In genomic region chr1:66356605-66357004, GRCh38 we compare ENCODE assay signal across 20 cellular contexts.
DNase-seq lines count a peak whose midpoint lies in the region; ATAC-seq and TF ChIP-seq lines count a peak whose summit lies in the region.
"Had no signal": no experiment of that assay in that cellular context is flagged by ENCODE, and none has a peak within 500 bp of the region (broad histone marks: within the 10 kb centered on the region; RNA-seq: fewer than 3 reads in every experiment).

No MANE protein-coding gene starts in this region.

- no peaks in the 10 kb centered on the region for H3K9me3 ChIP-seq in CD4-positive, CD25-positive, alpha-beta regulatory T cell (ENCODE audit: control insufficient read depth in 2 of 2, low read length in 2 of 2)
- H3K9me3 ChIP-seq in HUES64 (ENCODE audit: insufficient read depth, low read depth, low read length), result no peaks in the 10 kb centered on the region
- H3K9me3 ChIP-seq: pancreas, uterus had no signal

- H3K4me3 Mint-ChIP-seq in CD4-positive, CD25-positive, alpha-beta regulatory T cell, result peak overlapping the region; percentile 40 to 70 (median 61)
- no peak overlapping the region for H3K4me3 Mint-ChIP-seq in naive B cell
- peak overlapping the region in 1 of 2 donors; percentile 26 for H3K4me3 Mint-ChIP-seq in stimulated activated naive CD8-positive, alpha-beta T cell treated with anti-CD3 and anti-CD28 coated beads, Interleukin-15, amount 100 ng/mL, for 72 hours

- H3K4me1 Mint-ChIP-seq in CD4-positive, CD25-positive, alpha-beta regulatory T cell, result peaks cover 59 to 91% (median 86%) of the 10 kb centered on the region in 4 donors
- H3K4me1 Mint-ChIP-seq in naive B cell, result peaks cover 62 to 85% (median 80%) of the 10 kb centered on the region in 3 donors
- peaks cover 91% of the 10 kb centered on the region for H3K4me1 Mint-ChIP-seq in stimulated activated naive CD8-positive, alpha-beta T cell treated with anti-CD3 and anti-CD28 coated beads, Interleukin-15, amount 100 ng/mL, for 72 hours

- no peaks in the 10 kb centered on the region for H3K27me3 Mint-ChIP-seq in CD4-positive, CD25-positive, alpha-beta regulatory T cell
- no peaks in the 10 kb centered on the region for H3K27me3 Mint-ChIP-seq in naive B cell
- H3K27me3 Mint-ChIP-seq in stimulated activated naive CD8-positive, alpha-beta T cell treated with anti-CD3 and anti-CD28 coated beads, Interleukin-15, amount 100 ng/mL, for 72 hours, result no peaks in the 10 kb centered on the region

- H3K27me3 ChIP-seq in CD4-positive, CD25-positive, alpha-beta regulatory T cell (ENCODE audit: control insufficient read depth, insufficient read depth, low read length), result no peaks in the 10 kb centered on the region
- no peaks in the 10 kb centered on the region for H3K27me3 ChIP-seq in HUES64 (ENCODE audit: insufficient read depth, low read length)
- H3K27me3 ChIP-seq: uterus had no signal

- TF ChIP-seq CTCF in GM10248 (IDR thresholded peaks at IDR 0.05; ENCODE audit: control extremely low read depth, extremely low read depth, low read depth, missing control alignments), result no peak

- H3K27ac Mint-ChIP-seq in CD4-positive, CD25-positive, alpha-beta regulatory T cell, result peak overlapping the region in 1 of 3 donors; percentile 21
- H3K27ac Mint-ChIP-seq in naive B cell, result peak overlapping the region in 4 of 6 donors; percentile 15 to 88 (median 64)
- H3K27ac Mint-ChIP-seq in stimulated activated naive CD8-positive, alpha-beta T cell treated with anti-CD3 and anti-CD28 coated beads, Interleukin-15, amount 100 ng/mL, for 72 hours, result no peak overlapping the region

- 31% methylated on average over 2 of the region's 2 CpGs for WGBS in HUES64

- CTCF ChIA-PET in GM10248 (lab: Yijun Ruan, JAX), result interaction anchor here (1.1 to 4.1 kb wide), 9 partner anchors 10 to 90 kb away, joined by 3 to 13 read pairs (median 4); no protein-coding TSS in a partner anchor

- no peak for DNase-seq in CD4-positive, CD25-positive, alpha-beta regulatory T cell
- DNase-seq in naive B cell, result no peak
- no peak for DNase-seq in stimulated activated naive CD8-positive, alpha-beta T cell treated with anti-CD3 and anti-CD28 coated beads, Interleukin-15, amount 100 ng/mL, for 72 hours
- no peak for DNase-seq in GM10248 (ENCODE audit: extremely low spot score)
- no peak for DNase-seq in stimulated activated naive CD4-positive, alpha-beta T cell (lab: John Stamatoyannopoulos, UW)
- no peak for DNase-seq in NCI-H187 treated with DMSO at 0.1 percent for 48 hours (lab: John Stamatoyannopoulos, UW)
- DNase-seq: activated CD4-positive, CD25-positive, alpha-beta regulatory T cell treated with anti-CD3 and anti-CD28 coated beads, Interleukin-2, amount 50 U/mL, for 72 hours; activated gamma-delta T cell; aorta; foreskin fibroblast; HCEC 1CT; NCI-H748 treated with DMSO at 0.1 percent for 48 hours; pancreas; stimulated activated CD4-positive, alpha-beta T cell treated with anti-CD3 and anti-CD28 coated beads, Interleukin-1b, Interleukin-23, amount 100 ng/mL, for 48 hours; T1000; uterus had no signal

- peaks cover 90% of the 10 kb centered on the region for H3K4me1 ChIP-seq in CD4-positive, CD25-positive, alpha-beta regulatory T cell (ENCODE audit: control insufficient read depth, insufficient read depth, low read length, poor library complexity, severe bottlenecking)
- H3K4me1 ChIP-seq in HUES64 (ENCODE audit: insufficient read depth, low read length), result peaks cover 60% of the 10 kb centered on the region
- H3K4me1 ChIP-seq: pancreas, uterus had no signal

- ATAC-seq in CD4-positive, CD25-positive, alpha-beta regulatory T cell (ENCODE audit: low read depth in 2 of 2), result no peak
- no peak for ATAC-seq in naive B cell (ENCODE audit: low read depth in 2 of 2)
- ATAC-seq in stimulated activated naive CD8-positive, alpha-beta T cell treated with anti-CD3 and anti-CD28 coated beads, Interleukin-15, amount 100 ng/mL, for 72 hours, result no peak
- ATAC-seq: K562, pancreas, sciatic nerve had no signal

- peaks cover 55% of the 10 kb centered on the region for H3K36me3 Mint-ChIP-seq in CD4-positive, CD25-positive, alpha-beta regulatory T cell
- peaks cover 21 to 48% of the 10 kb centered on the region in 2 donors for H3K36me3 Mint-ChIP-seq in naive B cell

- no peak overlapping the region for H3K9ac ChIP-seq in HUES64 (ENCODE audit: low read depth, low read length)

- H3K4me3 ChIP-seq in CD4-positive, CD25-positive, alpha-beta regulatory T cell (ENCODE audit: low read depth, low read length), result peak overlapping the region; percentile 71
- H3K4me3 ChIP-seq in HUES64 (ENCODE audit: low read length), result no peak overlapping the region
- H3K4me3 ChIP-seq: K562, pancreas, uterus had no signal

- H3K27ac ChIP-seq in CD4-positive, CD25-positive, alpha-beta regulatory T cell (ENCODE audit: insufficient read depth, low read length, poor library complexity, severe bottlenecking), result peak overlapping the region; percentile 60
- H3K27ac ChIP-seq in HUES64 (ENCODE audit: low read depth, low read length) (peak overlapping the region; percentile 33), cingulate gyrus (ENCODE audit: low read depth, low read length) (peak overlapping the region; percentile 20)
- H3K27ac ChIP-seq: pancreas, uterus had no signal

- POLR2A ChIA-PET in GM10248 (lab: Yijun Ruan, JAX), result no interaction called here

- H3K36me3 ChIP-seq in CD4-positive, CD25-positive, alpha-beta regulatory T cell (ENCODE audit: control insufficient read depth, insufficient read depth, low read length), result peaks cover 36% of the 10 kb centered on the region
- H3K36me3 ChIP-seq in HUES64 (ENCODE audit: insufficient read depth, low read length), result peaks cover 3% of the 10 kb centered on the region; the same call in 1 of the 2 replicates
- H3K36me3 ChIP-seq: pancreas, uterus had no signal

- peaks cover 0 to 5% (median 0%) of the 10 kb centered on the region in 7 donors for H3K9me3 Mint-ChIP-seq in CD4-positive, CD25-positive, alpha-beta regulatory T cell
- H3K9me3 Mint-ChIP-seq in naive B cell, result no peaks in the 10 kb centered on the region
- no peaks in the 10 kb centered on the region for H3K9me3 Mint-ChIP-seq in stimulated activated naive CD8-positive, alpha-beta T cell treated with anti-CD3 and anti-CD28 coated beads, Interleukin-15, amount 100 ng/mL, for 72 hours

Comparison
In these comparisons a context has a peak if more than half of its experiments do, and no peak if none do; other contexts are left out.
1. H3K27ac Mint-ChIP-seq: peak in naive B cell (4 of 6); none in stimulated activated naive CD8-positive, alpha-beta T cell treated with anti-CD3 and anti-CD28 coated beads, Interleukin-15, amount 100 ng/mL, for 72 hours (0 of 2).
2. H3K4me3 Mint-ChIP-seq: peak in CD4-positive, CD25-positive, alpha-beta regulatory T cell (4 of 4); none in naive B cell (0 of 8).
3. Peak in every context shown above with its lines, with median percentiles within 50 percentile points of each other: H3K27ac ChIP-seq.